ENCODE assay signal across 24 cellular contexts in genomic region chr1:3211582-3211981, GRCh38.
A peak's percentile ranks its signal among the peaks of the same experiment; 100 is the strongest.
DNase-seq lines count a peak whose midpoint lies in the region; ATAC-seq and TF ChIP-seq lines count a peak whose summit lies in the region.
"Had no signal": no experiment of that assay in that cellular context is flagged by ENCODE, and none has a peak within 500 bp of the region (broad histone marks: within the 10 kb centered on the region; RNA-seq: fewer than 3 reads in every experiment).

No MANE protein-coding gene starts in this region.

- H3K27ac ChIP-seq in cingulate gyrus (ENCODE audit: low read depth, low read length) (peak overlapping the region; percentile 65), neural cell (ENCODE audit: low read length) (no peak overlapping the region), neuronal stem cell (replicated peaks; ENCODE audit: low read length) (peak overlapping the region; percentile 97)
- H3K27ac ChIP-seq: A549; BLaER1 treated with 17β-estradiol and CSF1 and Interleukin-3, amounts not matched to agents 10 nM and 100 nM had no signal

- H3K79me1 ChIP-seq in neuronal stem cell (ENCODE audit: low read depth, low read length), result no peaks in the 10 kb centered on the region

- no peak overlapping the region for H3K9ac ChIP-seq in neural cell (ENCODE audit: low read length)
- H3K9ac ChIP-seq in neuronal stem cell (ENCODE audit: low read depth, low read length, poor library complexity), result peak overlapping the region; percentile 79
- H3K9ac ChIP-seq: BLaER1 treated with 17β-estradiol and CSF1 and Interleukin-3, amounts not matched to agents 10 nM and 100 nM had no signal

- peak overlapping the region; percentile 73 for H4K91ac ChIP-seq in neuronal stem cell (ENCODE audit: low read depth, low read length, poor library complexity)

- H2BK120ac ChIP-seq in neuronal stem cell (ENCODE audit: low read depth, low read length), result peak overlapping the region; percentile 92

- peak overlapping the region; percentile 98 for H3K14ac ChIP-seq in neuronal stem cell (ENCODE audit: low read length)

- no peaks in the 10 kb centered on the region for H3K27me3 Mint-ChIP-seq in WTC11 (ENCODE audit: low read depth)
- no peaks in the 10 kb centered on the region for H3K27me3 Mint-ChIP-seq in MCF 10A (ENCODE audit: insufficient read depth, unreplicated experiment)
- H3K27me3 Mint-ChIP-seq: CD4-positive, alpha-beta T cell had no signal

- H3K9me2 ChIP-seq in neural cell (ENCODE audit: insufficient read depth, low read length), result no peaks in the 10 kb centered on the region

- H3K4me1 ChIP-seq in neuronal stem cell (ENCODE audit: control insufficient read depth in 2 of 2, insufficient read depth in 1 of 2, low read depth in 1 of 2, low read length in 2 of 2), result peaks cover 0 to 31% of the 10 kb centered on the region in 2 donors
- H3K4me1 ChIP-seq: A549, BE2C had no signal

- H3K36me3 Mint-ChIP-seq in WTC11 (no peaks in the 10 kb centered on the region), MCF 10A (ENCODE audit: insufficient read depth, unreplicated experiment) (no peaks in the 10 kb centered on the region)
- H3K36me3 Mint-ChIP-seq: CD14-positive monocyte; CD8-positive, alpha-beta memory T cell had no signal

- peak overlapping the region; percentile 94 for H2AK5ac ChIP-seq in neuronal stem cell (ENCODE audit: low read depth, low read length)

- no peaks in the 10 kb centered on the region for H3K9me3 Mint-ChIP-seq in WTC11
- peaks cover 26% of the 10 kb centered on the region for H3K9me3 Mint-ChIP-seq in MCF 10A (ENCODE audit: unreplicated experiment)
- H3K9me3 Mint-ChIP-seq: CD4-positive, alpha-beta T cell; CD8-positive, alpha-beta memory T cell had no signal

- POLR2A ChIA-PET in WTC11 (lab: Charles Lee) (no interaction called here), MCF 10A (lab: Yijun Ruan, JAX) (no interaction called here)

- CTCF ChIA-PET in WTC11 (lab: Charles Lee), result interaction anchor here (1.1 kb wide), 1 partner anchor 147 kb away, joined by 3 read pairs; no protein-coding TSS in a partner anchor
- CTCF ChIA-PET in MCF 10A (lab: Yijun Ruan, JAX), result no interaction called here

- H4K8ac ChIP-seq in neuronal stem cell (ENCODE audit: low read depth, low read length), result peak overlapping the region; percentile 73

- peak overlapping the region; percentile 96 for H3K4ac ChIP-seq in neuronal stem cell (ENCODE audit: low read length)

- H3K36me3 ChIP-seq in neural cell (ENCODE audit: insufficient read depth, low read length) (no peaks in the 10 kb centered on the region), neuronal stem cell (replicated peaks in 1 of 2; ENCODE audit: control insufficient read depth in 2 of 2, insufficient read depth in 2 of 2, low read length in 2 of 2) (no peaks in the 10 kb centered on the region)
- H3K36me3 ChIP-seq: BE2C; BLaER1 treated with 17β-estradiol and CSF1 and Interleukin-3, amounts not matched to agents 10 nM and 100 nM had no signal

- no peak overlapping the region for H3K4me2 ChIP-seq in neural cell (ENCODE audit: low read length)
- no peak overlapping the region for H3K4me2 ChIP-seq in neuronal stem cell (ENCODE audit: insufficient read depth, low read length, poor library complexity, severe bottlenecking)
- H3K4me2 ChIP-seq: A549; BLaER1 treated with 17β-estradiol and CSF1 and Interleukin-3, amounts not matched to agents 10 nM and 100 nM had no signal

- intact Hi-C loops in MCF 10A (cut with micrococcal nuclease), result no loop called here

- no peak overlapping the region for H3K4me3 Mint-ChIP-seq in WTC11
- no peak overlapping the region for H3K4me3 Mint-ChIP-seq in MCF 10A (ENCODE audit: unreplicated experiment)
- H3K4me3 Mint-ChIP-seq: CD14-positive monocyte; CD4-positive, alpha-beta T cell; CD8-positive, alpha-beta memory T cell had no signal

- H2BK12ac ChIP-seq in neuronal stem cell (ENCODE audit: low read length), result peak overlapping the region; percentile 97

- H4K20me1 ChIP-seq in neural cell (ENCODE audit: insufficient read depth), result no peaks in the 10 kb centered on the region

- TF ChIP-seq RAD21 in neural cell (conservative IDR thresholded peaks at IDR 0.05), result no peak

- H3K9me3 ChIP-seq in neural cell (ENCODE audit: low read length), result no peaks in the 10 kb centered on the region
- no peaks in the 10 kb centered on the region for H3K9me3 ChIP-seq in neuronal stem cell (replicated peaks in 1 of 2; ENCODE audit: control insufficient read depth in 2 of 2, insufficient read depth in 1 of 2, low read depth in 1 of 2, low read length in 2 of 2)
- H3K9me3 ChIP-seq: A549; BE2C; BLaER1 treated with 17β-estradiol and CSF1 and Interleukin-3, amounts not matched to agents 10 nM and 100 nM had no signal

- TF ChIP-seq CTCF in WTC11 (IDR thresholded peaks at IDR 0.05) (no peak), neural cell (IDR thresholded peaks at IDR 0.05; ENCODE audit: poor library complexity, severe bottlenecking) (no peak), MCF 10A (IDR thresholded peaks at IDR 0.05; ENCODE audit: unreplicated experiment) (no peak)

- peak overlapping the region; percentile 99 for H3K18ac ChIP-seq in neuronal stem cell (ENCODE audit: low read length)

- H3K27ac Mint-ChIP-seq in WTC11 (peak overlapping the region; percentile 29; the same call in 1 of the 2 replicates), MCF 10A (ENCODE audit: low read depth, unreplicated experiment) (no peak overlapping the region)
- H3K27ac Mint-ChIP-seq: CD4-positive, alpha-beta T cell; CD8-positive, alpha-beta memory T cell had no signal

- H2AFZ ChIP-seq in neural cell (ENCODE audit: low read depth, low read length) (peak overlapping the region; percentile 32), neuronal stem cell (ENCODE audit: low read length) (no peak overlapping the region)

- H3K23ac ChIP-seq in neuronal stem cell (ENCODE audit: low read depth, low read length, poor library complexity), result peak overlapping the region; percentile 92

- H3K27me3 ChIP-seq in neural cell (ENCODE audit: insufficient read depth, low read depth, low read length) (no peaks in the 10 kb centered on the region), neuronal stem cell (ENCODE audit: control insufficient read depth in 3 of 3, insufficient read depth in 3 of 3, low read depth in 1 of 3, low read length in 3 of 3) (peaks cover 0 to 56% (median 0%) of the 10 kb centered on the region in 3 experiments)
- H3K27me3 ChIP-seq: BE2C had no signal

- H3K79me2 ChIP-seq in neural cell (replicated peaks; ENCODE audit: insufficient read depth, low read length), result peaks cover 10% of the 10 kb centered on the region

- H3F3A ChIP-seq in neural cell (ENCODE audit: insufficient read depth, low read length, poor library complexity, severe bottlenecking), result no peaks in the 10 kb centered on the region

- BruUV-seq in MCF 10A (replicated peaks; lab: Mats Ljungman, UMichigan), result no TSS peak

- H2BK5ac ChIP-seq in neuronal stem cell (ENCODE audit: low read length), result peak overlapping the region; percentile 79

- DNase-seq in WTC11 (ENCODE audit: low spot score) (no peak), neuronal stem cell (ENCODE audit: low spot score) (no peak), MCF 10A (ENCODE audit: unreplicated experiment) (no peak), NCI-H1048 (lab: John Stamatoyannopoulos, UW) (no peak), GF-D8 (lab: John Stamatoyannopoulos, UW) (no peak)
- DNase-seq: 8988T; ACHN; AML-193; BE2C; CD4-positive, alpha-beta T cell; CD8-positive, alpha-beta memory T cell; DMS 273 treated with DMSO at 0.1 percent for 48 hours; DMS79; EL; GDM1; GOT3; H7; HCEC 1CT had no signal

- H3K4me3 ChIP-seq in neural cell (ENCODE audit: low read length) (peak overlapping the region; percentile 33), neuronal stem cell (ENCODE audit: low read length in 2 of 2) (peak overlapping the region in 1 of 2 donors; percentile 47)
- H3K4me3 ChIP-seq: A549; BLaER1 treated with 17β-estradiol and CSF1 and Interleukin-3, amounts not matched to agents 10 nM and 100 nM had no signal

- no peak for TF ChIP-seq EP300 in neural cell (conservative IDR thresholded peaks at IDR 0.05; ENCODE audit: poor library complexity, severe bottlenecking)

- ATAC-seq in WTC11, result no peak
- ATAC-seq in HG03432 (IDR thresholded peaks at IDR 0.05; ENCODE audit: unreplicated experiment), result no peak
- ATAC-seq: A549 had no signal

- peak overlapping the region; percentile 94 for H2BK15ac ChIP-seq in neuronal stem cell (ENCODE audit: low read length)

- no peaks in the 10 kb centered on the region for H3K4me1 Mint-ChIP-seq in WTC11
- H3K4me1 Mint-ChIP-seq in MCF 10A (ENCODE audit: insufficient read depth, unreplicated experiment), result no peaks in the 10 kb centered on the region
- H3K4me1 Mint-ChIP-seq: CD8-positive, alpha-beta memory T cell had no signal

- no CpG with 5 or more reads among the region's 27 CpGs for WGBS in neuronal stem cell (ENCODE audit: extremely low coverage in 2 of 2, insufficient read length in 2 of 2, insufficient replicate concordance in 1 of 2), 2 donors

TF ChIP-seq in WTC11, 78 proteins besides CTCF, POLR2A, EP300 and RAD21 (continues in another document):
- TF ChIP-seq ERG (CRISPR knock-in tag; IDR thresholded peaks at IDR 0.05) (no peak), NFYB (CRISPR knock-in tag; conservative IDR thresholded peaks at IDR 0.05; ENCODE audit: low read depth) (no peak)

TF ChIP-seq in neural cell, 6 proteins besides CTCF, POLR2A, EP300 and RAD21:
- TF ChIP-seq EZH2 (IDR thresholded peaks at IDR 0.05; ENCODE audit: borderline replicate concordance, insufficient read depth, low read length, poor library complexity, severe bottlenecking) (no peak), MXI1 (conservative IDR thresholded peaks at IDR 0.05; ENCODE audit: poor library complexity, severe bottlenecking) (no peak)
